ENCODE assay signal across 32 cellular contexts in the genomic region with DNA sequence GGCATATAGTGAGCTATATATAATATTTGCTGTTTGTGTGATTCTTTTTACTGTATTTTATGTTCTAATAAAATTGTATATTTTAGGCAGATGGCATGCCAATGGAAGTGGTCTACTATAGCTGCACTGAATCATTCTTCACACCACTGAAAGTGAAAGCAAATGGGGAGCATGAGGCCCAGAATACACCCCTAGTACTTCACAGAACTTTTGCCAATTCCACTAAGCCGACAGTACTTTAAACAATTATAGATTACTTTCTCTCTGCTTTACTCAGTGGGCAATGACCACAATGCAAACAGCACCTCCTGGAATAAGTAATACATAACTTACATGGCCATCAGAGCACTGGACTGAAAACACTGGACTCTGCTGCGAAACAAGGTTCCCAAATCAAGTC.
DNase-seq lines count a peak whose midpoint lies in the region; FAIRE-seq and TF ChIP-seq lines count a peak whose summit lies in the region.
"Had no signal": no experiment of that assay in that cellular context is flagged by ENCODE, and none has a peak within 500 bp of the region (broad histone marks: within the 10 kb centered on the region; RNA-seq: fewer than 3 reads in every experiment).

No MANE protein-coding gene starts in this region.

- no peak for TF ChIP-seq CTCF in choroid plexus epithelial cell (conservative IDR thresholded peaks at IDR 0.05; ENCODE audit: low read depth, low read length)

- no peak overlapping the region for H3K4me3 ChIP-seq in choroid plexus epithelial cell (ENCODE audit: low read depth, low read length)
- H3K4me3 ChIP-seq: A549, adrenal gland, dorsolateral prefrontal cortex, tibial artery, vagina had no signal

- H3K4me1 Mint-ChIP-seq in activated naive CD4-positive, alpha-beta T cell treated with anti-CD3 and anti-CD28 coated beads, Interleukin-2, amount 10 ng/mL, durations not matched to agents 7 days and 5 days, result peaks cover 18% of the 10 kb centered on the region
- H3K4me1 Mint-ChIP-seq: H9, memory B cell had no signal

- H3K9me3 Mint-ChIP-seq in activated naive CD4-positive, alpha-beta T cell treated with anti-CD3 and anti-CD28 coated beads, Interleukin-2, amount 10 ng/mL, durations not matched to agents 7 days and 5 days, result no peaks in the 10 kb centered on the region
- H3K9me3 Mint-ChIP-seq: activated T-cell treated with anti-CD3 and anti-CD28 coated beads, Interleukin-2, amount 50 U/mL, for 24 hours; CD4-positive, alpha-beta memory T cell; H9; immature natural killer cell; memory B cell; neural crest cell had no signal

- no peak overlapping the region for H3K4me3 Mint-ChIP-seq in activated naive CD4-positive, alpha-beta T cell treated with anti-CD3 and anti-CD28 coated beads, Interleukin-2, amount 10 ng/mL, durations not matched to agents 7 days and 5 days
- H3K4me3 Mint-ChIP-seq: activated T-cell treated with anti-CD3 and anti-CD28 coated beads, Interleukin-2, amount 50 U/mL, for 24 hours; CD4-positive, alpha-beta memory T cell; H9; immature natural killer cell; memory B cell; neural crest cell; T-helper 17 cell had no signal

- CTCF ChIA-PET in activated naive CD4-positive, alpha-beta T cell treated with anti-CD3 and anti-CD28 coated beads, Interleukin-2, amount 10 ng/mL, durations not matched to agents 7 days and 5 days (lab: Charles Lee), result no interaction called here

- peak; percentile 23 for DNase-seq in activated naive CD4-positive, alpha-beta T cell treated with anti-CD3 and anti-CD28 coated beads, Interleukin-2, amount 10 ng/mL, durations not matched to agents 7 days and 5 days
- no peak for DNase-seq in activated naive CD4-positive, alpha-beta T cell (lab: John Stamatoyannopoulos, UW)
- peak; percentile 3 for DNase-seq in M059J (ENCODE audit: low read depth)
- peak; percentile 5 for DNase-seq in choroid plexus epithelial cell (ENCODE audit: low read depth)
- DNase-seq in renal cortical epithelial cell (ENCODE audit: low read depth), result peak; percentile 26
- no peak for DNase-seq in COR-L47 (lab: John Stamatoyannopoulos, UW)
- DNase-seq in RCC 7860 (ENCODE audit: low spot score), result no peak
- no peak for DNase-seq in NCI-H446 treated with DMSO at 0.1 percent for 48 hours (lab: John Stamatoyannopoulos, UW)
- DNase-seq: activated gamma-delta T cell treated with Interleukin-2 at 50 U/mL for 16 hours; activated T-cell treated with anti-CD3 and anti-CD28 coated beads, Interleukin-2, amount 50 U/mL, for 24 hours; adrenal gland; brain microvascular endothelial cell; CD4-positive, alpha-beta memory T cell; dorsolateral prefrontal cortex; H9; immature natural killer cell; Kasumi-1; NCI-H1417 treated with DMSO at 0.1 percent for 48 hours; NCI-H2029 treated with DMSO at 0.1 percent for 48 hours; NCI-H526 treated with DMSO at 0.1 percent for 48 hours; posterior cingulate gyrus; SHP77; stimulated activated CD4-positive, alpha-beta T cell treated with anti-CD3 and anti-CD28 coated beads, Interleukin-12 subunit alpha, Interleukin-12 subunit beta, amount 100 ng/mL, for 4 hours; stimulated activated CD4-positive, alpha-beta T cell treated with anti-CD3 and anti-CD28 coated beads, Interleukin-2, amount 100 ng/mL, for 48 hours; T-helper 17 cell; tibial artery had no signal

- FAIRE-seq in RCC 7860 (lab: Jason Lieb, UNC), result no peak
- FAIRE-seq: A549, GM12891, HepG2 had no signal

- H3K27me3 Mint-ChIP-seq in activated naive CD4-positive, alpha-beta T cell treated with anti-CD3 and anti-CD28 coated beads, Interleukin-2, amount 10 ng/mL, durations not matched to agents 7 days and 5 days, result no peaks in the 10 kb centered on the region
- H3K27me3 Mint-ChIP-seq: activated T-cell treated with anti-CD3 and anti-CD28 coated beads, Interleukin-2, amount 50 U/mL, for 24 hours; CD4-positive, alpha-beta memory T cell; memory B cell; T-helper 17 cell had no signal

- no peak overlapping the region for H3K27ac Mint-ChIP-seq in activated naive CD4-positive, alpha-beta T cell treated with anti-CD3 and anti-CD28 coated beads, Interleukin-2, amount 10 ng/mL, durations not matched to agents 7 days and 5 days
- H3K27ac Mint-ChIP-seq: activated T-cell treated with anti-CD3 and anti-CD28 coated beads, Interleukin-2, amount 50 U/mL, for 24 hours; CD4-positive, alpha-beta memory T cell; H9; immature natural killer cell; memory B cell; T-helper 17 cell had no signal

- H3K36me3 Mint-ChIP-seq in activated naive CD4-positive, alpha-beta T cell treated with anti-CD3 and anti-CD28 coated beads, Interleukin-2, amount 10 ng/mL, durations not matched to agents 7 days and 5 days, result peaks cover 22% of the 10 kb centered on the region

Comparison
In these comparisons a context has a peak if more than half of its experiments do, and no peak if none do; other contexts are left out.
1. DNase-seq: peak in activated naive CD4-positive, alpha-beta T cell treated with anti-CD3 and anti-CD28 coated beads, Interleukin-2, amount 10 ng/mL, durations not matched to agents 7 days and 5 days (single experiment), M059J (single experiment), choroid plexus epithelial cell (single experiment) and renal cortical epithelial cell (single experiment); none in activated naive CD4-positive, alpha-beta T cell (0 of 4), COR-L47 (single experiment), RCC 7860 (single experiment) and NCI-H446 treated with DMSO at 0.1 percent for 48 hours (single experiment).